ENCODE assay signal across 1 cellular context in genomic region chr19:45215391-45216191, GRCh38.
A peak's percentile ranks its signal among the peaks of the same experiment; 100 is the strongest.
TF ChIP-seq lines count a peak whose summit lies in the region.

No MANE protein-coding gene starts in this region.

TF ChIP-seq in K562, 482 proteins besides CTCF, POLR2A, EP300 and RAD21:
- no peak for TF ChIP-seq THAP12 (CRISPR knock-in tag; IDR thresholded peaks at IDR 0.05)
- 0 out of 2 replicates have a peak, but pooled peaks have one; percentile 14 for TF ChIP-seq POLR2G (IDR thresholded peaks at IDR 0.05; ENCODE audit: low read depth, low read length)
- TF ChIP-seq ZBTB33 (CRISPR knock-in tag; IDR thresholded peaks at IDR 0.05) = peak; percentile 55; the same call in 1 of the 2 replicates
